ENCODE assay signal across 13 cellular contexts in the genomic region with DNA sequence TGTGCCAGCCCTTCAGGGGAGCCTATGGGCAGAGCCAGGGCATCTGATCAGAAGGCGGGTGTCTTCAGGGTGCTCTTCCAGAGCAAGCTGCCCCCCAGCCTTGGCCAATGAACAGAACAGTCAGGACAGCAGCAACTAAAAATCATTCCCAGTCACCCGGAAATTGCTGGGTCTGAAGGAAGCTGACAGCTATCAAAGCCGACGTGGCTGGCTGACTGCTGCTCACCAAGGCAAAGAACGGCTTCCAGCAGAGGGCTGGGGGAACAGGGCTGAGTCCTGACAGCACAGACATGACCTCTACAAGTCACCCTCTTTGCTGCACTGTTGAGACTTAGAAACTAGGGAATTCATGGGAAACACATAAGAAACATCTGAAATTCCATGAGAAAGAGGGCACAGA.
"Had no signal": no experiment of that assay in that cellular context is flagged by ENCODE, and none has a peak within 500 bp of the region (broad histone marks: within the 10 kb centered on the region; RNA-seq: fewer than 3 reads in every experiment).

No MANE protein-coding gene starts in this region.

- ATAC-seq: effector memory CD8-positive, alpha-beta T cell; SK-N-SH treated with all-trans-retinoic acid at 6 μM for 48 hours; stimulated activated effector memory CD8-positive, alpha-beta T cell treated with anti-CD3 and anti-CD28 coated beads, Interleukin-12 subunit alpha, Interleukin-12 subunit beta, amount 100 ng/mL, for 72 hours had no signal

- H3K4me1 Mint-ChIP-seq: activated B cell treated with CpG ODN at 0.5 μM for 24 hours; activated CD4-positive, alpha-beta T cell treated with anti-CD3 and anti-CD28 coated beads, Interleukin-2, amount 10 ng/mL, durations not matched to agents 24 days and 14 days; nephron; stimulated activated effector memory CD8-positive, alpha-beta T cell treated with anti-CD3 and anti-CD28 coated beads, Interleukin-12 subunit alpha, Interleukin-12 subunit beta, amount 100 ng/mL, for 72 hours had no signal

- H3K4me3 ChIP-seq: right atrium auricular region had no signal

- H3K9me3 Mint-ChIP-seq: activated B cell treated with CpG ODN at 0.5 μM for 24 hours; activated CD4-positive, alpha-beta T cell treated with anti-CD3 and anti-CD28 coated beads, Interleukin-2, amount 10 ng/mL, durations not matched to agents 24 days and 14 days; activated naive CD4-positive, alpha-beta T cell treated with anti-CD3 and anti-CD28 coated beads for 36 hours; nephron; T-helper 1 cell treated with Interleukin-12 subunit alpha and Interleukin-12 subunit beta and Interleukin-4 antibody, amounts not matched to agents 30 μg/mL and 1 μg/mL, for 36 hours had no signal

- H3K9me3 ChIP-seq: right atrium auricular region had no signal

- H3K4me1 ChIP-seq: right atrium auricular region had no signal

- H3K27me3 Mint-ChIP-seq: activated B cell treated with CpG ODN at 0.5 μM for 24 hours; activated CD4-positive, alpha-beta T cell treated with anti-CD3 and anti-CD28 coated beads, Interleukin-2, amount 10 ng/mL, durations not matched to agents 24 days and 14 days; effector memory CD8-positive, alpha-beta T cell had no signal

- H3K27ac ChIP-seq: right atrium auricular region had no signal

- H3K27me3 ChIP-seq: right atrium auricular region had no signal

- DNase-seq: activated B cell treated with CpG ODN at 0.5 μM for 24 hours; activated CD4-positive, alpha-beta T cell treated with anti-CD3 and anti-CD28 coated beads, Interleukin-2, amount 10 ng/mL, durations not matched to agents 24 days and 14 days; activated naive CD4-positive, alpha-beta T cell treated with anti-CD3 and anti-CD28 coated beads for 36 hours; central memory CD4-positive, alpha-beta T cell; effector memory CD8-positive, alpha-beta T cell; erythroblast; small intestine; trophoblast cell had no signal

- H3K4me3 Mint-ChIP-seq: activated B cell treated with CpG ODN at 0.5 μM for 24 hours; activated CD4-positive, alpha-beta T cell treated with anti-CD3 and anti-CD28 coated beads, Interleukin-2, amount 10 ng/mL, durations not matched to agents 24 days and 14 days; activated naive CD4-positive, alpha-beta T cell treated with anti-CD3 and anti-CD28 coated beads for 36 hours; effector memory CD8-positive, alpha-beta T cell; nephron; stimulated activated effector memory CD8-positive, alpha-beta T cell treated with anti-CD3 and anti-CD28 coated beads, Interleukin-12 subunit alpha, Interleukin-12 subunit beta, amount 100 ng/mL, for 72 hours; T-helper 1 cell treated with Interleukin-12 subunit alpha and Interleukin-12 subunit beta and Interleukin-4 antibody, amounts not matched to agents 30 μg/mL and 1 μg/mL, for 36 hours had no signal

- H3K36me3 ChIP-seq: right atrium auricular region had no signal

- H3K27ac Mint-ChIP-seq: activated B cell treated with CpG ODN at 0.5 μM for 24 hours; activated CD4-positive, alpha-beta T cell treated with anti-CD3 and anti-CD28 coated beads, Interleukin-2, amount 10 ng/mL, durations not matched to agents 24 days and 14 days; activated naive CD4-positive, alpha-beta T cell treated with anti-CD3 and anti-CD28 coated beads for 36 hours; effector memory CD8-positive, alpha-beta T cell; stimulated activated effector memory CD8-positive, alpha-beta T cell treated with anti-CD3 and anti-CD28 coated beads, Interleukin-12 subunit alpha, Interleukin-12 subunit beta, amount 100 ng/mL, for 72 hours; T-helper 1 cell treated with Interleukin-12 subunit alpha and Interleukin-12 subunit beta and Interleukin-4 antibody, amounts not matched to agents 30 μg/mL and 1 μg/mL, for 36 hours had no signal

- H3K36me3 Mint-ChIP-seq: stimulated activated effector memory CD8-positive, alpha-beta T cell treated with anti-CD3 and anti-CD28 coated beads, Interleukin-12 subunit alpha, Interleukin-12 subunit beta, amount 100 ng/mL, for 72 hours had no signal
